ENCODE assay signal across 18 cellular contexts in the genomic region with DNA sequence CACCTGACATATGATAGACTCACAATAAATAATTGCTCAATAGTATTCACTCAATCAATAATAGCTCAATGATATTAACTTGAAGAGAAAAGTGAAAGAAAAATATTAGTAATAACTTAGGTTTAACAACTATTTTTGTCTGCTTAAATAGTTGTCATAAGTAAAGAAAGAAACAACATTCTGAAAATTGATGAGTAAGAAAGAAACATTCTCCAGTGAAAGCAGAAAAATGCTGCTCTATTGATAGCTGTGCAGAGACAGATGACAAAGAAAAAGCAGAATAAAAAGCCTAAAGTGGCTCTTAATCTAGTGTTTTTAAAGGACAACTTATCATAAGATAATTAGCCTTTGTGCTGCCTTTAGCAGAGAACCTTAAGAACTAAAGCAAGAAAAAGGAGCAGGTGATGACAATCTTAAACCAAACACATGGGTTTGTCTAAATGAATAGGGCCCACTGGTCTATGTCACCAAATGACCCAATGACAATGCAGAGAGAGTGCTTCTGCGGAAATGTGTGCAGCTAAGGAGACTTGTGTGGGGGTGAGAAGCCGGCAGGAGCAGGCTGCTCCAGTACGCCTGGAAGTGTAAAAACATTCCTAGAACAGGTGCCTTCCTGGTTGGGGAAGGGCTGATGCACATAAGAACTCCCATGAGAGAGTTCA. TPM values are rescaled to one million over a fixed set of nuclear protein-coding genes. Genes with fewer than 3 reads are reported as not detected.
A peak's percentile ranks its signal among the peaks of the same experiment; 100 is the strongest.
DNase-seq lines count a peak whose midpoint lies in the region; ATAC-seq and TF ChIP-seq lines count a peak whose summit lies in the region.
"Had no signal": no experiment of that assay in that cellular context is flagged by ENCODE, and none has a peak within 500 bp of the region (broad histone marks: within the 10 kb centered on the region; RNA-seq: fewer than 3 reads in every experiment).

No MANE protein-coding gene starts in this region.

- no peaks in the 10 kb centered on the region for H3K36me3 ChIP-seq in gastrocnemius medialis

- in situ Hi-C loops in gastrocnemius medialis (cut with MboI; ENCODE audit: low sequenced_read_pairs in 4 of 4) = no loop called here

- no peaks in the 10 kb centered on the region for H3K4me1 ChIP-seq in gastrocnemius medialis

- H3K4me3 ChIP-seq in gastrocnemius medialis = no peak overlapping the region
- H3K4me3 ChIP-seq: mucosa of descending colon had no signal

- peak; percentile 46 to 86 for DNase-seq in NCI-H187 (lab: John Stamatoyannopoulos, UW)
- no peak for DNase-seq in middle frontal gyrus (ENCODE audit: extremely low spot score, low spot score)
- no peak for DNase-seq in DMS153 treated with DMSO at 0.1 percent for 48 hours (lab: John Stamatoyannopoulos, UW; ENCODE audit: unreplicated experiment)
- DNase-seq in stimulated activated naive CD8-positive, alpha-beta T cell treated with anti-CD3 and anti-CD28 coated beads, Interleukin-15, Interleukin-2, amounts not matched to agents 100 U/mL and 50 U/mL, for 24 hours = no peak
- DNase-seq in gastrocnemius medialis = no peak
- DNase-seq: activated CD4-positive, alpha-beta T cell treated with anti-CD3 and anti-CD28 coated beads for 36 hours; activated T-cell treated with anti-CD3 and anti-CD28 coated beads, Interleukin-2, amount 50 U/mL, for 48 hours; amygdala; cortex of kidney; immature natural killer cell; mucosa of descending colon; NCI-H2171 treated with DMSO at 0.1 percent for 48 hours; stimulated activated CD4-positive, alpha-beta T cell treated with anti-CD3 and anti-CD28 coated beads, Interleukin-4, amount 100 ng/mL, for 1 hour; stimulated activated naive CD4-positive, alpha-beta T cell; T-cell had no signal

- H3K9me3 ChIP-seq in gastrocnemius medialis = no peaks in the 10 kb centered on the region
- H3K9me3 ChIP-seq: mucosa of descending colon had no signal

- TF ChIP-seq CTCF in gastrocnemius medialis (IDR thresholded peaks at IDR 0.05 in 4 of 5, conservative IDR thresholded peaks at IDR 0.05 in 1 of 5) = no peak

- intact Hi-C loops in gastrocnemius medialis (cut with DNase I; ENCODE audit: low total_unique reads) = no loop called here

- TF ChIP-seq POLR2A in gastrocnemius medialis (IDR thresholded peaks at IDR 0.05) = no peak

- no peaks in the 10 kb centered on the region for H3K27me3 ChIP-seq in gastrocnemius medialis

- H3K27ac ChIP-seq in gastrocnemius medialis = no peak overlapping the region

- ATAC-seq in GM18511 (IDR thresholded peaks at IDR 0.05; ENCODE audit: unreplicated experiment) (peak; percentile 75), GM21390 (IDR thresholded peaks at IDR 0.05; ENCODE audit: unreplicated experiment) (peak; percentile 83), HG03039 (IDR thresholded peaks at IDR 0.05; ENCODE audit: unreplicated experiment) (peak; percentile 54), gastrocnemius medialis (no peak)
- ATAC-seq in stimulated activated naive CD8-positive, alpha-beta T cell treated with anti-CD3 and anti-CD28 coated beads, Interleukin-15, Interleukin-2, amounts not matched to agents 100 U/mL and 50 U/mL, for 24 hours = no peak
- ATAC-seq: activated CD4-positive, alpha-beta T cell treated with anti-CD3 and anti-CD28 coated beads for 36 hours; mucosa of descending colon; T-cell had no signal

RNA-seq across cellular contexts. Expression of a gene that starts 13.2 kb away (rescaled TPM):
- total RNA-seq in gastrocnemius medialis = under 1 TPM; 0.07 to 0.15 (median 0.10) TPM
- total RNA-seq: activated CD4-positive, alpha-beta T cell treated with anti-CD3 and anti-CD28 coated beads for 36 hours had no signal

Comparison
In these comparisons a context has a peak if more than half of its experiments do, and no peak if none do; other contexts are left out.
1. ATAC-seq: peak in GM18511 (single experiment), GM21390 (single experiment) and HG03039 (single experiment); none in stimulated activated naive CD8-positive, alpha-beta T cell treated with anti-CD3 and anti-CD28 coated beads, Interleukin-15, Interleukin-2, amounts not matched to agents 100 U/mL and 50 U/mL, for 24 hours (single experiment) and gastrocnemius medialis (0 of 2).
2. DNase-seq: peak in NCI-H187 (2 of 2); none in middle frontal gyrus (single experiment), DMS153 treated with DMSO at 0.1 percent for 48 hours (single experiment), stimulated activated naive CD8-positive, alpha-beta T cell treated with anti-CD3 and anti-CD28 coated beads, Interleukin-15, Interleukin-2, amounts not matched to agents 100 U/mL and 50 U/mL, for 24 hours (single experiment) and gastrocnemius medialis (0 of 2).